In the genomic region with DNA sequence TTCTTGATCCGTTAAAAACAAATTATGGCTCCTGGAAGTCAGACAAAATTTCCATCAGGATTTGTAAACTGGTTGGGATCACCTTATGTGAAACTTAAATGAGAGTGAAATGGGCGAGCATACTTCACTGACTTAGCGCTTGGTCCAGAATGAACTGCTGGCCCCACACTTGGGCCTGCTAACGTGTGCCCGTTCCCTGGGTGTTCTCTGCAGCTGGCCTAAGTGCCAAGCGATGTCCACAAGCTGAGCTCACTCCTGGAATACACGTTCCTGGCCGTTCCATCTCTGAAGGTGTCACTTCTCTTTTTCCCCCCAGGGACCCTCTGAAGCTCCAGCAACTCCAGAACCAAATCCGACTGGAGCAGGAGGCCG, we compare ENCODE assay signal across 9 cellular contexts.
A peak's percentile ranks its signal among the peaks of the same experiment; 100 is the strongest.
DNase-seq lines count a peak whose midpoint lies in the region; ATAC-seq and TF ChIP-seq lines count a peak whose summit lies in the region.
"Had no signal": no experiment of that assay in that cellular context is flagged by ENCODE, and none has a peak within 500 bp of the region (broad histone marks: within the 10 kb centered on the region; RNA-seq: fewer than 3 reads in every experiment).

No MANE protein-coding gene starts in this region.

- H3K27me3 ChIP-seq in body of pancreas: no peaks in the 10 kb centered on the region
- no peaks in the 10 kb centered on the region for H3K27me3 ChIP-seq in right lobe of liver
- H3K27me3 ChIP-seq in subcutaneous abdominal adipose tissue (ENCODE audit: control insufficient read depth in 5 of 5, insufficient read depth in 4 of 5, low read length in 5 of 5): no peaks in the 10 kb centered on the region

- H3K9ac ChIP-seq in subcutaneous abdominal adipose tissue (ENCODE audit: low read length in 5 of 5): peak overlapping the region in 4 of 5 donors; percentile 21 to 45 (median 33)

- no peak for TF ChIP-seq CTCF in body of pancreas (IDR thresholded peaks at IDR 0.05)
- no peak for TF ChIP-seq CTCF in right lobe of liver (IDR thresholded peaks at IDR 0.05)

- peak; percentile 19 for ATAC-seq in body of pancreas
- ATAC-seq in right lobe of liver: peak; percentile 31 to 53 (median 46)

- H3K36me3 ChIP-seq in body of pancreas (replicated peaks in 1 of 2; ENCODE audit: insufficient read depth in 1 of 2, low read depth in 2 of 2) (no peaks in the 10 kb centered on the region), right lobe of liver (no peaks in the 10 kb centered on the region), subcutaneous abdominal adipose tissue (ENCODE audit: control insufficient read depth in 5 of 5, insufficient read depth in 5 of 5, low read length in 5 of 5) (peaks cover 0 to 2% (median 0%) of the 10 kb centered on the region in 5 donors)

- intact Hi-C loops in body of pancreas (cut with DNase I) (no loop called here), right lobe of liver (cut with DNase I) (no loop called here)

- H3K9me3 ChIP-seq in body of pancreas (no peaks in the 10 kb centered on the region), right lobe of liver (no peaks in the 10 kb centered on the region), subcutaneous abdominal adipose tissue (ENCODE audit: control insufficient read depth in 5 of 5, low read length in 5 of 5) (no peaks in the 10 kb centered on the region)

- TF ChIP-seq POLR2A in body of pancreas (IDR thresholded peaks at IDR 0.05) (no peak), right lobe of liver (IDR thresholded peaks at IDR 0.05) (no peak)

- H3K4me1 ChIP-seq in body of pancreas (peaks cover 19% of the 10 kb centered on the region), right lobe of liver (peaks cover 0 to 29% (median 6%) of the 10 kb centered on the region in 4 donors), subcutaneous abdominal adipose tissue (ENCODE audit: control insufficient read depth in 5 of 5, insufficient read depth in 5 of 5, low read length in 5 of 5) (peaks cover 0 to 28% (median 21%) of the 10 kb centered on the region in 5 donors)

- peak; percentile 54 for DNase-seq in NCI-H748 (lab: John Stamatoyannopoulos, UW; ENCODE audit: unreplicated experiment)
- no peak for DNase-seq in NCI-H748 treated with DMSO at 0.1 percent for 48 hours (lab: John Stamatoyannopoulos, UW)
- no peak for DNase-seq in body of pancreas
- no peak for DNase-seq in right lobe of liver
- DNase-seq in stimulated activated naive CD4-positive, alpha-beta T cell treated with Interleukin-2 at 50 U/mL for 16 hours (lab: John Stamatoyannopoulos, UW): no peak
- DNase-seq in T1000 (lab: John Stamatoyannopoulos, UW): no peak
- DNase-seq in effector CD4-positive, alpha-beta T cell: no peak

- H3K4me3 ChIP-seq in body of pancreas (no peak overlapping the region), right lobe of liver (peak overlapping the region; percentile 44 to 65 (median 54)), subcutaneous abdominal adipose tissue (ENCODE audit: low read depth in 1 of 5, low read length in 5 of 5) (peak overlapping the region; percentile 57 to 74 (median 66))

- 30 to 33% methylated on average over 10 of the region's 10 CpGs for WGBS in body of pancreas, 2 donors
- 27% methylated on average over 7 of the region's 10 CpGs for WGBS in right lobe of liver (ENCODE audit: insufficient coverage, low coverage, low lambda C conversion rate, missing lambda C conversion rate)

- H3K27ac ChIP-seq in body of pancreas: peak overlapping the region in 2 of 4 donors; percentile 47 to 68
- peak overlapping the region; percentile 32 to 84 (median 75) for H3K27ac ChIP-seq in right lobe of liver
- H3K27ac ChIP-seq in subcutaneous abdominal adipose tissue (ENCODE audit: low read depth, low read length): no peak overlapping the region
- H3K27ac ChIP-seq: 22Rv1 had no signal

Comparison
In these comparisons a context has a peak if more than half of its experiments do, and no peak if none do; other contexts are left out.
1. H3K4me3 ChIP-seq: peak in right lobe of liver (3 of 3) and subcutaneous abdominal adipose tissue (5 of 5); none in body of pancreas (0 of 2).